ENCODE assay signal across 1 cellular context in the genomic region with DNA sequence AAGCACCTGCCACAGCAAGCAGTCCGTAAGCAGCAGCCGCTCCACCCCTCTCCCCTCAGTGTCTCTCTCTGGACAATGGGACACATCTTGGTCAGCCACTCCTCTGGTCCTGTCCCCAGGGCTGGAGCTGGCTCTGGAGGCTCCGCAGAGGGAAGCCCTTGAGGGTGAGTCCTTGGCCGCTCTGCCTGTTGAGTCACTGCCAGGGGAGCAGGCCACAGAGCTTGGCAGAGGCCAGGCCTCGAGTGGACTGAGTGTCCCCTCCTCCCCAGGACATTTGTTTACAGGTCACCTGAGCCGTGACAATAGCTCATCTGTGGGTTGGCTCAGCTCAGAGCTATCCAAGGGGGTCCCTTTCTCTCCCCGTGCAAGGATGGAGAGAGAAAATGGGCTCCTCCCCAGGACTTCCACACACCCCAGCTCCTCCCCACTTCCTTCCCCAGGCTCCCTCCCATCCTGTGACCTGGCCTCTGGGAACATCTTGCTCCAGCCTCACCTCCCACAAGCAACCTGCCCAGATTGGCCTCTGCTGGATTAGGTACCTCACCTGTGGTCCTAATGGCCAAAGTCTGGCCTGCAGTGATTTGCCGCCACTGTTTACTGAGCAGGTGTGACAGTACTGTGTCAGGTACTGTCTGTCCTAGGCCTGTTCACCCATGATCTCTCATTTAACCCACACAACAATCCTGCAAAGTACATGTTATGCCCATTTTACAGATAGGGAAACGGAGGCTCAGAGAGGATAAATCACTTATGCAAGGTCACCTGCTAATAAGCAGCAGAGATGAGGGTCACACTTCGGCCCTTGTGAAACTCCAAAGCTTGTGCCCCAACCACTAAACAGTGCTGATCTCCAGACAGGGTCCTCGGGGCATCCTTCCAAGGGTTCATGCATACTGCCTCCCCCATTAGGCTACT.
TF ChIP-seq lines count a peak whose summit lies in the region.

No MANE protein-coding gene starts in this region.

TF ChIP-seq in K562, 482 proteins besides CTCF, POLR2A, EP300 and RAD21:
- TF ChIP-seq ETS2 (tag; IDR thresholded peaks at IDR 0.05; ENCODE audit: borderline replicate concordance, poor library complexity, severe bottlenecking) = no peak
- no peak for TF ChIP-seq ZNF764 (CRISPR knock-in tag; IDR thresholded peaks at IDR 0.05; ENCODE audit: low read depth)
- TF ChIP-seq ELF4 (CRISPR knock-in tag; IDR thresholded peaks at IDR 0.05) = no peak
- peak; percentile 70; the same call in 1 of the 2 replicates for TF ChIP-seq SMARCA5 (IDR thresholded peaks at IDR 0.05)
- TF ChIP-seq, protein P1, sequence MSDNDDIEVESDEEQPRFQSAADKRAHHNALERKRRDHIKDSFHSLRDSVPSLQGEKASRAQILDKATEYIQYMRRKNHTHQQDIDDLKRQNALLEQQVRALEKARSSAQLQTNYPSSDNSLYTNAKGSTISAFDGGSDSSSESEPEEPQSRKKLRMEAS (CRISPR knock-in tag; IDR thresholded peaks at IDR 0.05) = 0 out of 2 replicates have a peak, but pooled peaks have one; percentile 19
- TF ChIP-seq BMI1 (IDR thresholded peaks at IDR 0.05; ENCODE audit: low read length) = no peak
- TF ChIP-seq SIX5 (IDR thresholded peaks at IDR 0.05; ENCODE audit: borderline replicate concordance in 1 of 2, insufficient read depth in 1 of 2, low read depth in 1 of 2, low read length in 2 of 2) = no peak
- TF ChIP-seq, protein P2, sequence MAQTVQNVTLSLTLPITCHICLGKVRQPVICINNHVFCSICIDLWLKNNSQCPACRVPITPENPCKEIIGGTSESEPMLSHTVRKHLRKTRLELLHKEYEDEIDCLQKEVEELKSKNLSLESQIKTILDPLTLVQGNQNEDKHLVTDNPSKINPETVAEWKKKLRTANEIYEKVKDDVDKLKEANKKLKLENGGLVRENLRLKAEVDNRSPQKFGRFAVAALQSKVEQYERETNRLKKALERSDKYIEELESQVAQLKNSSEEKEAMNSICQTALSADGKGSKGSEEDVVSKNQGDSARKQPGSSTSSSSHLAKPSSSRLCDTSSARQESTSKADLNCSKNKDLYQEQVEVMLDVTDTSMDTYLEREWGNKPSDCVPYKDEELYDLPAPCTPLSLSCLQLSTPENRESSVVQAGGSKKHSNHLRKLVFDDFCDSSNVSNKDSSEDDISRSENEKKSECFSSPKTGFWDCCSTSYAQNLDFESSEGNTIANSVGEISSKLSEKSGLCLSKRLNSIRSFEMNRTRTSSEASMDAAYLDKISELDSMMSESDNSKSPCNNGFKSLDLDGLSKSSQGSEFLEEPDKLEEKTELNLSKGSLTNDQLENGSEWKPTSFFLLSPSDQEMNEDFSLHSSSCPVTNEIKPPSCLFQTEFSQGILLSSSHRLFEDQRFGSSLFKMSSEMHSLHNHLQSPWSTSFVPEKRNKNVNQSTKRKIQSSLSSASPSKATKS (CRISPR knock-in tag; IDR thresholded peaks at IDR 0.05) = no peak
- TF ChIP-seq, protein P3, sequence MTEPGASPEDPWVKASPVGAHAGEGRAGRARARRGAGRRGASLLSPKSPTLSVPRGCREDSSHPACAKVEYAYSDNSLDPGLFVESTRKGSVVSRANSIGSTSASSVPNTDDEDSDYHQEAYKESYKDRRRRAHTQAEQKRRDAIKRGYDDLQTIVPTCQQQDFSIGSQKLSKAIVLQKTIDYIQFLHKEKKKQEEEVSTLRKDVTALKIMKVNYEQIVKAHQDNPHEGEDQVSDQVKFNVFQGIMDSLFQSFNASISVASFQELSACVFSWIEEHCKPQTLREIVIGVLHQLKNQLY (CRISPR knock-in tag; conservative IDR thresholded peaks at IDR 0.05) = no peak
- peak; percentile 73 to 77 for TF ChIP-seq KDM1A (IDR thresholded peaks at IDR 0.05)
- no peak for TF ChIP-seq NR2F6 (CRISPR knock-in tag; IDR thresholded peaks at IDR 0.05)
- 0 out of 4 replicates have a peak, but pooled peaks of 1 of the 2 experiments have one; percentile 25 for TF ChIP-seq RCOR1 (IDR thresholded peaks at IDR 0.05; ENCODE audit: borderline replicate concordance in 1 of 2, low read depth in 2 of 2, low read length in 2 of 2)
- no peak for TF ChIP-seq TCF7L2 (IDR thresholded peaks at IDR 0.05; ENCODE audit: low read depth, low read length)
- no peak for TF ChIP-seq ZNF143 (CRISPR knock-in tag; IDR thresholded peaks at IDR 0.05)
- peak; percentile 95 for TF ChIP-seq RBM25 (IDR thresholded peaks at IDR 0.05; ENCODE audit: low read depth, low read length, severe bottlenecking)
- peak; percentile 90 for TF ChIP-seq BCOR (IDR thresholded peaks at IDR 0.05)
- TF ChIP-seq ZC3H4 (CRISPR knock-in tag; IDR thresholded peaks at IDR 0.05; ENCODE audit: borderline replicate concordance) = 0 out of 2 replicates have a peak, but pooled peaks have one; percentile 55
- TF ChIP-seq ESRRA (IDR thresholded peaks at IDR 0.05; ENCODE audit: borderline replicate concordance, low read depth) = peak; percentile 77; the same call in 1 of the 2 replicates
- TF ChIP-seq ZNF282 (CRISPR knock-in tag; IDR thresholded peaks at IDR 0.05) = 0 out of 2 replicates have a peak, but pooled peaks have one; percentile 46
- TF ChIP-seq, protein P4, sequence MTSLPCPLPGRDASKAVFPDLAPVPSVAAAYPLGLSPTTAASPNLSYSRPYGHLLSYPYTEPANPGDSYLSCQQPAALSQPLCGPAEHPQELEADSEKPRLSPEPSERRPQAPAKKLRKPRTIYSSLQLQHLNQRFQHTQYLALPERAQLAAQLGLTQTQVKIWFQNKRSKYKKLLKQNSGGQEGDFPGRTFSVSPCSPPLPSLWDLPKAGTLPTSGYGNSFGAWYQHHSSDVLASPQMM (CRISPR knock-in tag; IDR thresholded peaks at IDR 0.05) = no peak
